Comparison of ENCODE assay signal across 14 cellular contexts in the genomic region with DNA sequence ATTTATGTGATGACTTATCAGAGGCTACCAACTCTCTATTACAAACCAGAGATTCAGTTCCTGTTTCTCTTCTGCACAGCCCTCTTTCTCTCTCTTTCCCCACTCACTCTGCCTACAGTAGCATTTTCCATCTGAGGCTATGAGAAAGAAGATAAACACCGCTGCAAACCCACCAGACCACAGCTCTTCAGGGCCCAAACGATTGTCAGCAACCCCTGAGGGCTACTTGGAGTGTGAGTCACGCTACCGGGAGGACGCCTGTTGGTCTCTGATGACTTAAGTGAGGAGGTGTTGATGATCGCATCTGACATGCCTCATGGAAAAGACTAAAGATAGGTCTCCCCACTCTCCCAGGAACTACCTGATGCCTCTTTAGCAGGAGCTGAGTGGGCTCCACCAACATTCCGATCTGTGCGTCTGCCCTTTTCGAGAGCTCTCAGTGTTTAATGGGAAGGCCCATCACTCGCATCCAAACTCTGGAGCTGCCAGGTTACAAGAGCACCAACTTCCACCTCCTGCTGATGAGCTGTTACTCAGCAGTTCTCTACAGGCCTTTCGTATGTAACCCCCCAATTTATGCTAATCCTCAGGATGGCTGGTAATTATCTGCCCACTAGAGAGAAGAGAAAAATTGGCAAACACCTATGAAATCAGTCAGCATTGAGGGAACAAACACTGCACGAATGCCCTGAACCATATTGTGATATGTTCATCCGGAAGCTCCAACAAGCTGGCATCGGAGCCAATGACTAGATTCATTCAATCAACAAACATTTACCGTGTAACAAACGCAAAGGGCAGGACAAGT. TPM values are rescaled to one million over a fixed set of nuclear protein-coding genes. Genes with fewer than 3 reads are reported as not detected.
DNase-seq lines count a peak whose midpoint lies in the region; ATAC-seq and TF ChIP-seq lines count a peak whose summit lies in the region.
"Had no signal": no experiment of that assay in that cellular context is flagged by ENCODE, and none has a peak within 500 bp of the region (broad histone marks: within the 10 kb centered on the region; RNA-seq: fewer than 3 reads in every experiment).

No MANE protein-coding gene starts in this region.

- H3K36me3 ChIP-seq in MG63 = no peaks in the 10 kb centered on the region
- no peaks in the 10 kb centered on the region for H3K36me3 ChIP-seq in smooth muscle cell (ENCODE audit: low read depth)
- H3K36me3 ChIP-seq in gastroesophageal sphincter = no peaks in the 10 kb centered on the region

- H3K27ac ChIP-seq in smooth muscle cell (ENCODE audit: low read depth) (no peak overlapping the region), gastroesophageal sphincter (peak overlapping the region in 2 of 4 donors; percentile 16 to 31)
- H3K27ac ChIP-seq: psoas muscle had no signal

- TF ChIP-seq EP300 in gastroesophageal sphincter (IDR thresholded peaks at IDR 0.05) = no peak

- H3K9ac ChIP-seq in smooth muscle cell (ENCODE audit: low read depth) = no peak overlapping the region

- no peak overlapping the region for H2AFZ ChIP-seq in smooth muscle cell (ENCODE audit: low read depth)

- H3K27me3 ChIP-seq in MG63 (no peaks in the 10 kb centered on the region), smooth muscle cell (ENCODE audit: low read depth) (no peaks in the 10 kb centered on the region), gastroesophageal sphincter (no peaks in the 10 kb centered on the region)

- no peak overlapping the region for H3K4me3 ChIP-seq in MG63
- no peak overlapping the region for H3K4me3 ChIP-seq in astrocyte of the spinal cord (ENCODE audit: low read depth, low read length)
- no peak overlapping the region for H3K4me3 ChIP-seq in smooth muscle cell
- no peak overlapping the region for H3K4me3 ChIP-seq in gastroesophageal sphincter
- H3K4me3 ChIP-seq: psoas muscle had no signal

- in situ Hi-C loops in astrocyte of the spinal cord (cut with HindIII; ENCODE audit: low sequenced_read_pairs) = no loop called here

- H3K9me3 ChIP-seq in MG63 (peaks cover 2% of the 10 kb centered on the region; the same call in 1 of the 2 replicates), smooth muscle cell (replicated peaks; ENCODE audit: low read depth) (no peaks in the 10 kb centered on the region), gastroesophageal sphincter (no peaks in the 10 kb centered on the region)
- H3K9me3 ChIP-seq: psoas muscle had no signal

- WGBS in smooth muscle cell (ENCODE audit: low lambda C conversion rate) = 44% methylated on average over 16 of the region's 16 CpGs
- 20 to 48% methylated on average over 1 to 7 of the region's 16 CpGs for WGBS in gastroesophageal sphincter (ENCODE audit: low coverage in 1 of 2), 2 donors

- H4K20me1 ChIP-seq in smooth muscle cell (ENCODE audit: low read depth) = no peaks in the 10 kb centered on the region

- no peaks in the 10 kb centered on the region for H3K79me2 ChIP-seq in smooth muscle cell (ENCODE audit: low read depth)

- H3K4me2 ChIP-seq in smooth muscle cell = peak overlapping the region; percentile 26

- no peak for ATAC-seq in GM21360 (IDR thresholded peaks at IDR 0.05; ENCODE audit: unreplicated experiment)
- no peak for ATAC-seq in gastroesophageal sphincter
- ATAC-seq: activated CD4-positive, alpha-beta T cell treated with anti-CD3 and anti-CD28 coated beads for 36 hours; left lobe of liver; psoas muscle had no signal

- no peak for TF ChIP-seq POLR2A in gastroesophageal sphincter (IDR thresholded peaks at IDR 0.05)

- H3K4me1 ChIP-seq in smooth muscle cell (ENCODE audit: low read depth) (no peaks in the 10 kb centered on the region), gastroesophageal sphincter (peaks cover 0 to 25% (median 0%) of the 10 kb centered on the region in 3 donors)
- H3K4me1 ChIP-seq: psoas muscle had no signal

- no peaks in the 10 kb centered on the region for H3F3A ChIP-seq in smooth muscle cell (ENCODE audit: low read depth)

- DNase-seq in GM04503 (ENCODE audit: low read depth) = peak; percentile 14
- peak; percentile 67 for DNase-seq in MG63
- peak; percentile 82 for DNase-seq in astrocyte of the spinal cord (ENCODE audit: low read depth, low spot score)
- DNase-seq in smooth muscle cell (lab: John Stamatoyannopoulos, UW; ENCODE audit: unreplicated experiment) = no peak
- DNase-seq in GM20000 (ENCODE audit: low spot score) = no peak
- DNase-seq: activated CD4-positive, alpha-beta T cell treated with anti-CD3 and anti-CD28 coated beads for 36 hours; central memory CD4-positive, alpha-beta T cell; naive B cell; NCI-H1092 treated with DMSO at 0.1 percent for 48 hours; psoas muscle had no signal

- TF ChIP-seq CTCF in astrocyte of the spinal cord (IDR thresholded peaks at IDR 0.05; ENCODE audit: low read depth, low read length) (no peak), smooth muscle cell (IDR thresholded peaks at IDR 0.05; ENCODE audit: borderline replicate concordance, insufficient read depth, poor library complexity, severe bottlenecking) (no peak), GM20000 (IDR thresholded peaks at IDR 0.05; ENCODE audit: extremely low read depth, missing control alignments) (no peak), gastroesophageal sphincter (IDR thresholded peaks at IDR 0.05) (no peak)

RNA-seq across cellular contexts. Expression of a gene that starts 9.2 kb away (rescaled TPM):
- not detected in 2 replicates for total RNA-seq in MG63 (2014; rRNA removed; shearing (Covaris generic); ENCODE audit: low replicate concordance)
- total RNA-seq in smooth muscle cell (0.13 and 0.36 TPM in 2 replicates), gastroesophageal sphincter (10 to 100 TPM in 2 of 4 donors, 1 to 10 TPM in 1, under 1 TPM in 1; 0.25 to 26.1 (median 13.5) TPM)
- polyA plus RNA-seq in smooth muscle cell = 0.02 and 0.04 TPM in 2 replicates
- total RNA-seq: activated CD4-positive, alpha-beta T cell treated with anti-CD3 and anti-CD28 coated beads for 36 hours; NCI-H460 had no signal

Comparison
In these comparisons a context has a peak if more than half of its experiments do, and no peak if none do; other contexts are left out.
1. DNase-seq: peak in GM04503 (single experiment), MG63 (single experiment) and astrocyte of the spinal cord (single experiment); none in smooth muscle cell (single experiment) and GM20000 (single experiment).